Comparison of ENCODE assay signal across 23 cellular contexts in genomic region chr16:53984936-53985335, GRCh38.
DNase-seq lines count a peak whose midpoint lies in the region; ATAC-seq and TF ChIP-seq lines count a peak whose summit lies in the region.
"Had no signal": no experiment of that assay in that cellular context is flagged by ENCODE, and none has a peak within 500 bp of the region (broad histone marks: within the 10 kb centered on the region; RNA-seq: fewer than 3 reads in every experiment).

No MANE protein-coding gene starts in this region.

- no peak overlapping the region for H2BK12ac ChIP-seq in H9 (ENCODE audit: insufficient read length, low read depth, low read length)

- H3K4ac ChIP-seq in H9 (ENCODE audit: low read depth, low read length), result no peak overlapping the region

- no peak overlapping the region for H4K91ac ChIP-seq in H9 (ENCODE audit: insufficient read length, low read depth, low read length)

- H3K27ac ChIP-seq in suprapubic skin (peak overlapping the region; percentile 72), H9 (ENCODE audit: insufficient read length, low read depth, low read length) (no peak overlapping the region)
- H3K27ac ChIP-seq: A549, KMS-11, Peyer's patch, SJSA1 had no signal

- CTCF ChIA-PET in MCF 10A (lab: Yijun Ruan, JAX), result interaction anchor here (0.6 kb wide), 1 partner anchor 84 kb away, joined by 3 read pairs; no protein-coding TSS in a partner anchor

- no peaks in the 10 kb centered on the region for H3K36me3 ChIP-seq in suprapubic skin
- H3K36me3 ChIP-seq: Peyer's patch, SJSA1 had no signal

- H2BK20ac ChIP-seq in H9 (ENCODE audit: low read depth, low read length, poor library complexity, severe bottlenecking), result no peak overlapping the region

- no peaks in the 10 kb centered on the region for H3K79me2 ChIP-seq in H9 (ENCODE audit: insufficient read depth, low read length)

- H3K23ac ChIP-seq in H9 (ENCODE audit: insufficient read length, low read depth, low read length), result no peak overlapping the region

- H3K9me3 Mint-ChIP-seq in MCF 10A (ENCODE audit: unreplicated experiment) (no peaks in the 10 kb centered on the region), H9 (no peaks in the 10 kb centered on the region)
- H3K9me3 Mint-ChIP-seq in stimulated activated naive CD8-positive, alpha-beta T cell treated with anti-CD3 and anti-CD28 coated beads, Interleukin-15, amount 100 ng/mL, for 72 hours, result no peaks in the 10 kb centered on the region
- H3K9me3 Mint-ChIP-seq: CD14-positive monocyte had no signal

- H3K4me3 Mint-ChIP-seq in MCF 10A (ENCODE audit: unreplicated experiment), result no peak overlapping the region
- H3K4me3 Mint-ChIP-seq in stimulated activated naive CD8-positive, alpha-beta T cell treated with anti-CD3 and anti-CD28 coated beads, Interleukin-15, amount 100 ng/mL, for 72 hours, result no peak overlapping the region
- H3K4me3 Mint-ChIP-seq in H9, result no peak overlapping the region
- H3K4me3 Mint-ChIP-seq: B cell, CD14-positive monocyte had no signal

- no peaks in the 10 kb centered on the region for H4K20me1 ChIP-seq in H9 (ENCODE audit: control insufficient read depth, insufficient read depth, insufficient read length)

- H3K4me1 Mint-ChIP-seq in MCF 10A (ENCODE audit: insufficient read depth, unreplicated experiment) (peaks cover 13% of the 10 kb centered on the region), H9 (peaks cover 11 to 15% of the 10 kb centered on the region in 2 experiments)
- no peaks in the 10 kb centered on the region for H3K4me1 Mint-ChIP-seq in stimulated activated naive CD8-positive, alpha-beta T cell treated with anti-CD3 and anti-CD28 coated beads, Interleukin-15, amount 100 ng/mL, for 72 hours
- H3K4me1 Mint-ChIP-seq: B cell, CD14-positive monocyte had no signal

- H2AK5ac ChIP-seq in H9 (ENCODE audit: insufficient read length, low read length), result no peak overlapping the region

- no peaks in the 10 kb centered on the region for H3K23me2 ChIP-seq in H9 (ENCODE audit: insufficient read length, low read depth, low read length, poor library complexity, severe bottlenecking)

- H2BK15ac ChIP-seq in H9 (ENCODE audit: low read depth, low read length), result no peak overlapping the region

- H3K27me3 ChIP-seq in suprapubic skin, result no peaks in the 10 kb centered on the region
- H3K27me3 ChIP-seq in H9 (ENCODE audit: insufficient read depth, low read length), result no peaks in the 10 kb centered on the region
- H3K27me3 ChIP-seq: Peyer's patch, SJSA1 had no signal

- intact Hi-C loops in MCF 10A (cut with micrococcal nuclease), result no loop called here

- 78% methylated on average over 3 of the region's 3 CpGs for WGBS in suprapubic skin
- WGBS in H9 (ENCODE audit: extremely low coverage, insufficient read length, low lambda C conversion rate), result no CpG with 5 or more reads among the region's 3 CpGs

- no peak for TF ChIP-seq POLR2A in suprapubic skin (IDR thresholded peaks at IDR 0.05)

- no peaks in the 10 kb centered on the region for H3K9me3 ChIP-seq in suprapubic skin
- no peaks in the 10 kb centered on the region for H3K9me3 ChIP-seq in H9 (ENCODE audit: control insufficient read depth, low read depth, low read length)
- H3K9me3 ChIP-seq: A549, Peyer's patch, SJSA1 had no signal

- no peak for TF ChIP-seq EP300 in suprapubic skin (IDR thresholded peaks at IDR 0.05)

- H3K18ac ChIP-seq in H9 (ENCODE audit: insufficient read length, low read depth, low read length), result no peak overlapping the region

- no peak overlapping the region for H2AFZ ChIP-seq in H9 (ENCODE audit: low read length)

- DNase-seq in NCI-H1105 treated with DMSO at 0.1 percent for 48 hours (lab: John Stamatoyannopoulos, UW) (peak; percentile 97), MCF 10A (ENCODE audit: unreplicated experiment) (peak; percentile 13), suprapubic skin (ENCODE audit: low spot score in 2 of 2) (no peak), H9 (no peak)
- no peak for DNase-seq in stimulated activated naive CD8-positive, alpha-beta T cell treated with anti-CD3 and anti-CD28 coated beads, Interleukin-15, amount 100 ng/mL, for 72 hours
- DNase-seq: DMS53, GDM1, GOT3, IMR-90, NCI-H187 treated with DMSO at 0.1 percent for 48 hours, NCI-H2107, NCI-H226, NCI-H510A treated with DMSO at 0.1 percent for 48 hours, NCI-H82, Peyer's patch had no signal

- no peak overlapping the region for H3K4me2 ChIP-seq in H9 (ENCODE audit: insufficient read depth, insufficient read length, low read length)
- H3K4me2 ChIP-seq: A549, KMS-11 had no signal

- H4K8ac ChIP-seq in H9 (replicated peaks; ENCODE audit: insufficient read length, low read depth, low read length), result no peak overlapping the region

- no TSS peak for BruUV-seq in MCF 10A (replicated peaks; lab: Mats Ljungman, UMichigan)

- no peak overlapping the region for H3K56ac ChIP-seq in H9 (ENCODE audit: insufficient read length, low read depth, low read length)

- H3T11ph ChIP-seq in H9 (ENCODE audit: low read length), result no peak overlapping the region

- H3K36me3 Mint-ChIP-seq in MCF 10A (ENCODE audit: insufficient read depth, unreplicated experiment) (no peaks in the 10 kb centered on the region), H9 (ENCODE audit: insufficient read depth in 1 of 3, low read depth in 3 of 3) (no peaks in the 10 kb centered on the region)
- H3K36me3 Mint-ChIP-seq: CD14-positive monocyte had no signal

- no peak overlapping the region for H2BK120ac ChIP-seq in H9 (ENCODE audit: low read depth, low read length, poor library complexity, severe bottlenecking)

- H3K79me1 ChIP-seq in H9 (ENCODE audit: insufficient read depth, low read depth, low read length, poor library complexity, severe bottlenecking), result no peaks in the 10 kb centered on the region

- no peak overlapping the region for H3K9ac ChIP-seq in H9 (ENCODE audit: extremely low read depth, insufficient read length, low read length)
- H3K9ac ChIP-seq: KMS-11 had no signal

- H3K27me3 Mint-ChIP-seq in MCF 10A (ENCODE audit: insufficient read depth, unreplicated experiment) (no peaks in the 10 kb centered on the region), H9 (ENCODE audit: low read depth) (no peaks in the 10 kb centered on the region)
- H3K27me3 Mint-ChIP-seq in stimulated activated naive CD8-positive, alpha-beta T cell treated with anti-CD3 and anti-CD28 coated beads, Interleukin-15, amount 100 ng/mL, for 72 hours, result no peaks in the 10 kb centered on the region
- H3K27me3 Mint-ChIP-seq: B cell had no signal

- H2BK5ac ChIP-seq in H9 (ENCODE audit: insufficient read length, low read length), result no peak overlapping the region

- POLR2A ChIA-PET in MCF 10A (lab: Yijun Ruan, JAX), result interaction anchor here (1.2 kb wide), 1 partner anchor 92 kb away, joined by 3 read pairs; no protein-coding TSS in a partner anchor

- no peak overlapping the region for H3K4me3 ChIP-seq in suprapubic skin
- H3K4me3 ChIP-seq: A549, Peyer's patch, SJSA1 had no signal

- H3K27ac Mint-ChIP-seq in MCF 10A (ENCODE audit: low read depth, unreplicated experiment) (peak overlapping the region; percentile 19), H9 (no peak overlapping the region)
- H3K27ac Mint-ChIP-seq in stimulated activated naive CD8-positive, alpha-beta T cell treated with anti-CD3 and anti-CD28 coated beads, Interleukin-15, amount 100 ng/mL, for 72 hours, result no peak overlapping the region
- H3K27ac Mint-ChIP-seq: B cell, CD14-positive monocyte had no signal

- H3K4me1 ChIP-seq in suprapubic skin (peaks cover 26% of the 10 kb centered on the region), H9 (ENCODE audit: insufficient read depth, low read length) (no peaks in the 10 kb centered on the region)
- H3K4me1 ChIP-seq: A549, Peyer's patch, SJSA1 had no signal

- ATAC-seq in esophagus mucosa, result peak; percentile 83
- no peak for ATAC-seq in stimulated activated naive CD8-positive, alpha-beta T cell treated with anti-CD3 and anti-CD28 coated beads, Interleukin-15, amount 100 ng/mL, for 72 hours
- no peak for ATAC-seq in SK-N-SH treated with all-trans-retinoic acid at 6 μM for 48 hours
- ATAC-seq: A549, Right ventricle myocardium inferior had no signal

- TF ChIP-seq CTCF in MCF 10A (IDR thresholded peaks at IDR 0.05; ENCODE audit: unreplicated experiment) (no peak), suprapubic skin (IDR thresholded peaks at IDR 0.05) (no peak), H9 (conservative IDR thresholded peaks at IDR 0.05) (no peak)

- H4K5ac ChIP-seq in H9 (ENCODE audit: insufficient read length, low read depth, low read length), result no peak overlapping the region

- no peak overlapping the region for H3K14ac ChIP-seq in H9 (ENCODE audit: insufficient read depth, low read length)

TF ChIP-seq in SK-N-SH treated with all-trans-retinoic acid at 6 μM for 48 hours, 23 proteins besides CTCF, POLR2A, EP300 and RAD21:
- TF ChIP-seq GLIS3 (CRISPR knock-in tag; IDR thresholded peaks at IDR 0.05) (no peak), PPARA (CRISPR knock-in tag; IDR thresholded peaks at IDR 0.05; ENCODE audit: borderline replicate concordance) (no peak)

Comparison
In these comparisons a context has a peak if more than half of its experiments do, and no peak if none do; other contexts are left out.
1. DNase-seq: peak in NCI-H1105 treated with DMSO at 0.1 percent for 48 hours (single experiment) and MCF 10A (single experiment); none in suprapubic skin (0 of 2), stimulated activated naive CD8-positive, alpha-beta T cell treated with anti-CD3 and anti-CD28 coated beads, Interleukin-15, amount 100 ng/mL, for 72 hours (0 of 2) and H9 (single experiment).